15 cellular contexts compared by ENCODE assay signal in the genomic region with DNA sequence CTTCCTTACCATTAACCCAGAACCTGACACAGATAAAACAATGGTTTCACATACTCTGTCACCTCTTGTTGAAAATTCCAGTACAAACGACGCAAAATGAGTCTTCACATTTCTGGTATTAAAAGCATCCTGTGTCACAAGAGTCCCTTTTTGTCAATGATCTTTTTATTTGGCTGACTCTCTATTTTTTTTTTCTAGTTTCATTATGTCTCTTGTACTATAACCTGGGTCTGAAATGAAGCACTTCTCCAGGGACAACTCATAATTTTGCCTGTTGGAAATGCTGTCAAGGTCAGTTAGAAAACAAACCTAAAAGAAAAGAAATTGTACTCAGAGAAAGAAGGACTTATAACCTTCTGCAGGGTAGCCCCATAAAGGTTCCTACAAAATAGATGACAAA.
DNase-seq lines count a peak whose midpoint lies in the region; ATAC-seq lines count a peak whose summit lies in the region.
"Had no signal": no experiment of that assay in that cellular context is flagged by ENCODE, and none has a peak within 500 bp of the region (broad histone marks: within the 10 kb centered on the region; RNA-seq: fewer than 3 reads in every experiment).

No MANE protein-coding gene starts in this region.

- H3K4me1 Mint-ChIP-seq in activated T-cell treated with anti-CD3 and anti-CD28 coated beads, Interleukin-2, amount 50 U/mL, for 72 hours (ENCODE audit: low read depth) = peaks cover 36% of the 10 kb centered on the region
- H3K4me1 Mint-ChIP-seq in stimulated activated naive CD8-positive, alpha-beta T cell treated with anti-CD3 and anti-CD28 coated beads, Interleukin-15, amount 100 ng/mL, for 72 hours = peaks cover 43% of the 10 kb centered on the region
- H3K4me1 Mint-ChIP-seq in activated T-helper 17 cell treated with anti-CD3 and anti-CD28 coated beads, Interleukin-2, amount 50 U/mL, for 72 hours = peaks cover 16% of the 10 kb centered on the region
- H3K4me1 Mint-ChIP-seq: B cell, H9 had no signal

- no peaks in the 10 kb centered on the region for H3K27me3 Mint-ChIP-seq in activated T-cell treated with anti-CD3 and anti-CD28 coated beads, Interleukin-2, amount 50 U/mL, for 72 hours (ENCODE audit: low read depth)
- no peaks in the 10 kb centered on the region for H3K27me3 Mint-ChIP-seq in stimulated activated naive CD8-positive, alpha-beta T cell treated with anti-CD3 and anti-CD28 coated beads, Interleukin-15, amount 100 ng/mL, for 72 hours
- no peaks in the 10 kb centered on the region for H3K27me3 Mint-ChIP-seq in activated T-helper 17 cell treated with anti-CD3 and anti-CD28 coated beads, Interleukin-2, amount 50 U/mL, for 72 hours
- H3K27me3 Mint-ChIP-seq: B cell had no signal

- H3K36me3 Mint-ChIP-seq in activated T-cell treated with anti-CD3 and anti-CD28 coated beads, Interleukin-2, amount 50 U/mL, for 72 hours (ENCODE audit: insufficient read depth in 2 of 2) = no peaks in the 10 kb centered on the region
- H3K36me3 Mint-ChIP-seq in activated T-helper 17 cell treated with anti-CD3 and anti-CD28 coated beads, Interleukin-2, amount 50 U/mL, for 72 hours (ENCODE audit: low read depth) = no peaks in the 10 kb centered on the region

- peak overlapping the region in 1 of 2 donors; percentile 61 for H3K4me3 Mint-ChIP-seq in activated T-cell treated with anti-CD3 and anti-CD28 coated beads, Interleukin-2, amount 50 U/mL, for 72 hours
- H3K4me3 Mint-ChIP-seq in stimulated activated naive CD8-positive, alpha-beta T cell treated with anti-CD3 and anti-CD28 coated beads, Interleukin-15, amount 100 ng/mL, for 72 hours = peak overlapping the region; percentile 42 to 43
- peak overlapping the region; percentile 41 for H3K4me3 Mint-ChIP-seq in activated T-helper 17 cell treated with anti-CD3 and anti-CD28 coated beads, Interleukin-2, amount 50 U/mL, for 72 hours
- H3K4me3 Mint-ChIP-seq: B cell, H9 had no signal

- H3K27ac Mint-ChIP-seq in activated T-cell treated with anti-CD3 and anti-CD28 coated beads, Interleukin-2, amount 50 U/mL, for 72 hours = peak overlapping the region; percentile 43
- peak overlapping the region in 1 of 2 donors; percentile 32 for H3K27ac Mint-ChIP-seq in stimulated activated naive CD8-positive, alpha-beta T cell treated with anti-CD3 and anti-CD28 coated beads, Interleukin-15, amount 100 ng/mL, for 72 hours
- H3K27ac Mint-ChIP-seq in activated T-helper 17 cell treated with anti-CD3 and anti-CD28 coated beads, Interleukin-2, amount 50 U/mL, for 72 hours = peak overlapping the region; percentile 23
- H3K27ac Mint-ChIP-seq: B cell, H9 had no signal

- no peak for DNase-seq in activated T-cell treated with anti-CD3 and anti-CD28 coated beads, Interleukin-2, amount 50 U/mL, for 72 hours
- no peak for DNase-seq in activated T-cell treated with anti-CD3 and anti-CD28 coated beads, Interleukin-2, amount 50 U/mL, for 1 hour
- DNase-seq in stimulated activated naive CD8-positive, alpha-beta T cell treated with anti-CD3 and anti-CD28 coated beads, Interleukin-15, amount 100 ng/mL, for 72 hours = no peak
- no peak for DNase-seq in stimulated activated naive CD8-positive, alpha-beta T cell treated with anti-CD3 and anti-CD28 coated beads, Interleukin-15, Interleukin-2, amounts not matched to agents 100 U/mL and 50 U/mL, for 24 hours
- no peak for DNase-seq in foreskin melanocyte
- no peak for DNase-seq in activated CD8-positive, alpha-beta memory T cell treated with anti-CD3 and anti-CD28 coated beads, Interleukin-2, amount 50 U/mL, for 4 hours
- DNase-seq: CD8-positive, alpha-beta memory T cell; COR-L47; DMS 273 treated with DMSO at 0.1 percent for 48 hours; DMS53; DND-41; EL; H9 had no signal

- peak; percentile 13 to 78 for ATAC-seq in activated T-cell treated with anti-CD3 and anti-CD28 coated beads, Interleukin-2, amount 50 U/mL, for 72 hours (replicated peaks in 1 of 2)
- peak; percentile 42 for ATAC-seq in stimulated activated naive CD8-positive, alpha-beta T cell treated with anti-CD3 and anti-CD28 coated beads, Interleukin-15, amount 100 ng/mL, for 72 hours
- no peak for ATAC-seq in stimulated activated naive CD8-positive, alpha-beta T cell treated with anti-CD3 and anti-CD28 coated beads, Interleukin-15, Interleukin-2, amounts not matched to agents 100 U/mL and 50 U/mL, for 24 hours
- peak; percentile 52 for ATAC-seq in activated T-helper 17 cell treated with anti-CD3 and anti-CD28 coated beads, Interleukin-2, amount 50 U/mL, for 72 hours (replicated peaks)

- H3K9me3 Mint-ChIP-seq in activated T-cell treated with anti-CD3 and anti-CD28 coated beads, Interleukin-2, amount 50 U/mL, for 72 hours = peaks cover 0 to 6% of the 10 kb centered on the region in 2 donors
- H3K9me3 Mint-ChIP-seq in stimulated activated naive CD8-positive, alpha-beta T cell treated with anti-CD3 and anti-CD28 coated beads, Interleukin-15, amount 100 ng/mL, for 72 hours = no peaks in the 10 kb centered on the region
- H3K9me3 Mint-ChIP-seq in activated T-helper 17 cell treated with anti-CD3 and anti-CD28 coated beads, Interleukin-2, amount 50 U/mL, for 72 hours = no peaks in the 10 kb centered on the region
- H3K9me3 Mint-ChIP-seq: CD8-positive, alpha-beta memory T cell; H9 had no signal
